1 cellular context compared by ENCODE assay signal in the genomic region with DNA sequence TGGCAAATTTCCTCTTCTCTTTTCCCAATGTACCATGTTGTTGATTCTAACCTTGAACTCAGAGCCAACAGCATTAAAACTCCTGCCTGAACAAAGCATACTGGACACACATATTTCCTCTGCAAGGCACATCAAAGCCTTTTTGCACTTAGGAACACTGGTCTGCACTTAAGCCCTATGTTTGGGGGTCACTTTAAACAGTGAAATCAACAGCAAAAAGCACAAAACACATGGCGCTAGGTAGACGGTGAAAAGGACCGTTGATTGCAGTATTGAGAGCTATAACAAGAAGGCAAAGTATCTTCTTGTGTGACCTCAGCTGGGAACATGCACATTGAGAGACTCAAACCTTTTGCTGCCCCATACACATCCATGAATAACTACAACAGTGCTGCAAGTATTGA.
A peak's percentile ranks its signal among the peaks of the same experiment; 100 is the strongest.
TF ChIP-seq lines count a peak whose summit lies in the region.

No MANE protein-coding gene starts in this region.

TF ChIP-seq in HepG2, 621 proteins besides CTCF, POLR2A, EP300 and RAD21 (continued from another document and continues in another):
- TF ChIP-seq, protein P1, sequence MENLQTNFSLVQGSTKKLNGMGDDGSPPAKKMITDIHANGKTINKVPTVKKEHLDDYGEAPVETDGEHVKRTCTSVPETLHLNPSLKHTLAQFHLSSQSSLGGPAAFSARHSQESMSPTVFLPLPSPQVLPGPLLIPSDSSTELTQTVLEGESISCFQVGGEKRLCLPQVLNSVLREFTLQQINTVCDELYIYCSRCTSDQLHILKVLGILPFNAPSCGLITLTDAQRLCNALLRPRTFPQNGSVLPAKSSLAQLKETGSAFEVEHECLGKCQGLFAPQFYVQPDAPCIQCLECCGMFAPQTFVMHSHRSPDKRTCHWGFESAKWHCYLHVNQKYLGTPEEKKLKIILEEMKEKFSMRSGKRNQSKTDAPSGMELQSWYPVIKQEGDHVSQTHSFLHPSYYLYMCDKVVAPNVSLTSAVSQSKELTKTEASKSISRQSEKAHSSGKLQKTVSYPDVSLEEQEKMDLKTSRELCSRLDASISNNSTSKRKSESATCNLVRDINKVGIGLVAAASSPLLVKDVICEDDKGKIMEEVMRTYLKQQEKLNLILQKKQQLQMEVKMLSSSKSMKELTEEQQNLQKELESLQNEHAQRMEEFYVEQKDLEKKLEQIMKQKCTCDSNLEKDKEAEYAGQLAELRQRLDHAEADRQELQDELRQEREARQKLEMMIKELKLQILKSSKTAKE (CRISPR knock-in tag; IDR thresholded peaks at IDR 0.05; ENCODE audit: borderline replicate concordance), result peak; percentile 86
- peak; percentile 58; the same call in 1 of the 2 replicates for TF ChIP-seq NR2C2 (CRISPR knock-in tag; IDR thresholded peaks at IDR 0.05; ENCODE audit: borderline replicate concordance)
- TF ChIP-seq, protein P2, sequence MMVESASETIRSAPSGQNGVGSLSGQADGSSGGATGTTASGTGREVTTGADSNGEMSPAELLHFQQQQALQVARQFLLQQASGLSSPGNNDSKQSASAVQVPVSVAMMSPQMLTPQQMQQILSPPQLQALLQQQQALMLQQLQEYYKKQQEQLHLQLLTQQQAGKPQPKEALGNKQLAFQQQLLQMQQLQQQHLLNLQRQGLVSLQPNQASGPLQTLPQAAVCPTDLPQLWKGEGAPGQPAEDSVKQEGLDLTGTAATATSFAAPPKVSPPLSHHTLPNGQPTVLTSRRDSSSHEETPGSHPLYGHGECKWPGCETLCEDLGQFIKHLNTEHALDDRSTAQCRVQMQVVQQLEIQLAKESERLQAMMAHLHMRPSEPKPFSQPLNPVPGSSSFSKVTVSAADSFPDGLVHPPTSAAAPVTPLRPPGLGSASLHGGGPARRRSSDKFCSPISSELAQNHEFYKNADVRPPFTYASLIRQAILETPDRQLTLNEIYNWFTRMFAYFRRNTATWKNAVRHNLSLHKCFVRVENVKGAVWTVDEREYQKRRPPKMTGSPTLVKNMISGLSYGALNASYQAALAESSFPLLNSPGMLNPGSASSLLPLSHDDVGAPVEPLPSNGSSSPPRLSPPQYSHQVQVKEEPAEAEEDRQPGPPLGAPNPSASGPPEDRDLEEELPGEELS (CRISPR knock-in tag; IDR thresholded peaks at IDR 0.05), result peak; percentile 98
- TF ChIP-seq JARID2 (CRISPR knock-in tag; IDR thresholded peaks at IDR 0.05; ENCODE audit: insufficient replicate concordance), result no peak
- no peak for TF ChIP-seq DMAP1 (CRISPR knock-in tag; IDR thresholded peaks at IDR 0.05)
- peak; percentile 87 for TF ChIP-seq CREM (IDR thresholded peaks at IDR 0.05)
- TF ChIP-seq CREM (CRISPR knock-in tag; IDR thresholded peaks at IDR 0.05), result no peak
- TF ChIP-seq ZNF550 (CRISPR knock-in tag; IDR thresholded peaks at IDR 0.05; ENCODE audit: borderline replicate concordance), result no peak
- TF ChIP-seq ZNF7 (CRISPR knock-in tag; IDR thresholded peaks at IDR 0.05), result no peak
- TF ChIP-seq CBX2 (IDR thresholded peaks at IDR 0.05; ENCODE audit: low read depth, low read length), result no peak
- no peak for TF ChIP-seq CBX2 (CRISPR knock-in tag; IDR thresholded peaks at IDR 0.05; ENCODE audit: low read depth)
- no peak; the same call in 1 of the 2 replicates for TF ChIP-seq THAP11 (CRISPR knock-in tag; IDR thresholded peaks at IDR 0.05)
- TF ChIP-seq, protein P3, sequence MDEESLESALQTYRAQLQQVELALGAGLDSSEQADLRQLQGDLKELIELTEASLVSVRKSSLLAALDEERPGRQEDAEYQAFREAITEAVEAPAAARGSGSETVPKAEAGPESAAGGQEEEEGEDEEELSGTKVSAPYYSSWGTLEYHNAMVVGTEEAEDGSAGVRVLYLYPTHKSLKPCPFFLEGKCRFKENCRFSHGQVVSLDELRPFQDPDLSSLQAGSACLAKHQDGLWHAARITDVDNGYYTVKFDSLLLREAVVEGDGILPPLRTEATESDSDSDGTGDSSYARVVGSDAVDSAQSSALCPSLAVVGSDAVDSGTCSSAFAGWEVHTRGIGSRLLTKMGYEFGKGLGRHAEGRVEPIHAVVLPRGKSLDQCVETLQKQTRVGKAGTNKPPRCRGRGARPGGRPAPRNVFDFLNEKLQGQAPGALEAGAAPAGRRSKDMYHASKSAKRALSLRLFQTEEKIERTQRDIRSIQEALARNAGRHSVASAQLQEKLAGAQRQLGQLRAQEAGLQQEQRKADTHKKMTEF (CRISPR knock-in tag; IDR thresholded peaks at IDR 0.05), result peak; percentile 75
- TF ChIP-seq ZNF570 (CRISPR knock-in tag; IDR thresholded peaks at IDR 0.05; ENCODE audit: borderline replicate concordance), result no peak
- no peak for TF ChIP-seq HNRNPL (IDR thresholded peaks at IDR 0.05; ENCODE audit: low read depth, low read length)
- TF ChIP-seq ZNF569 (CRISPR knock-in tag; IDR thresholded peaks at IDR 0.05; ENCODE audit: borderline replicate concordance), result no peak
- TF ChIP-seq ZNF878 (CRISPR knock-in tag; IDR thresholded peaks at IDR 0.05), result peak; percentile 50; the same call in 1 of the 2 replicates
- 0 out of 2 replicates have a peak, but pooled peaks have one; percentile 61 for TF ChIP-seq ZNF670 (CRISPR knock-in tag; IDR thresholded peaks at IDR 0.05; ENCODE audit: borderline replicate concordance)
- no peak for TF ChIP-seq SATB2 (CRISPR knock-in tag; IDR thresholded peaks at IDR 0.05)
- TF ChIP-seq NAIF1 (CRISPR knock-in tag; IDR thresholded peaks at IDR 0.05; ENCODE audit: borderline replicate concordance), result no peak
- no peak; the same call in 1 of the 2 replicates for TF ChIP-seq SIX4 (CRISPR knock-in tag; IDR thresholded peaks at IDR 0.05)
- TF ChIP-seq FOXA3 (CRISPR knock-in tag; IDR thresholded peaks at IDR 0.05), result peak; percentile 94
- no peak for TF ChIP-seq DNMT3B (CRISPR knock-in tag; conservative IDR thresholded peaks at IDR 0.05)
- no peak for TF ChIP-seq ZNF468 (CRISPR knock-in tag; IDR thresholded peaks at IDR 0.05)
- TF ChIP-seq GTF3A (CRISPR knock-in tag; conservative IDR thresholded peaks at IDR 0.05), result no peak
- no peak for TF ChIP-seq IKZF1 (IDR thresholded peaks at IDR 0.05)
- TF ChIP-seq MED1 (CRISPR knock-in tag; IDR thresholded peaks at IDR 0.05), result peak; percentile 100
- no peak for TF ChIP-seq MTF1 (CRISPR knock-in tag; IDR thresholded peaks at IDR 0.05)
- 0 out of 2 replicates have a peak, but pooled peaks have one; percentile 19 for TF ChIP-seq YEATS2 (CRISPR knock-in tag; IDR thresholded peaks at IDR 0.05; ENCODE audit: borderline replicate concordance)
- no peak for TF ChIP-seq SNRNP70 (IDR thresholded peaks at IDR 0.05; ENCODE audit: low read depth, low read length)
- TF ChIP-seq, protein P4, sequence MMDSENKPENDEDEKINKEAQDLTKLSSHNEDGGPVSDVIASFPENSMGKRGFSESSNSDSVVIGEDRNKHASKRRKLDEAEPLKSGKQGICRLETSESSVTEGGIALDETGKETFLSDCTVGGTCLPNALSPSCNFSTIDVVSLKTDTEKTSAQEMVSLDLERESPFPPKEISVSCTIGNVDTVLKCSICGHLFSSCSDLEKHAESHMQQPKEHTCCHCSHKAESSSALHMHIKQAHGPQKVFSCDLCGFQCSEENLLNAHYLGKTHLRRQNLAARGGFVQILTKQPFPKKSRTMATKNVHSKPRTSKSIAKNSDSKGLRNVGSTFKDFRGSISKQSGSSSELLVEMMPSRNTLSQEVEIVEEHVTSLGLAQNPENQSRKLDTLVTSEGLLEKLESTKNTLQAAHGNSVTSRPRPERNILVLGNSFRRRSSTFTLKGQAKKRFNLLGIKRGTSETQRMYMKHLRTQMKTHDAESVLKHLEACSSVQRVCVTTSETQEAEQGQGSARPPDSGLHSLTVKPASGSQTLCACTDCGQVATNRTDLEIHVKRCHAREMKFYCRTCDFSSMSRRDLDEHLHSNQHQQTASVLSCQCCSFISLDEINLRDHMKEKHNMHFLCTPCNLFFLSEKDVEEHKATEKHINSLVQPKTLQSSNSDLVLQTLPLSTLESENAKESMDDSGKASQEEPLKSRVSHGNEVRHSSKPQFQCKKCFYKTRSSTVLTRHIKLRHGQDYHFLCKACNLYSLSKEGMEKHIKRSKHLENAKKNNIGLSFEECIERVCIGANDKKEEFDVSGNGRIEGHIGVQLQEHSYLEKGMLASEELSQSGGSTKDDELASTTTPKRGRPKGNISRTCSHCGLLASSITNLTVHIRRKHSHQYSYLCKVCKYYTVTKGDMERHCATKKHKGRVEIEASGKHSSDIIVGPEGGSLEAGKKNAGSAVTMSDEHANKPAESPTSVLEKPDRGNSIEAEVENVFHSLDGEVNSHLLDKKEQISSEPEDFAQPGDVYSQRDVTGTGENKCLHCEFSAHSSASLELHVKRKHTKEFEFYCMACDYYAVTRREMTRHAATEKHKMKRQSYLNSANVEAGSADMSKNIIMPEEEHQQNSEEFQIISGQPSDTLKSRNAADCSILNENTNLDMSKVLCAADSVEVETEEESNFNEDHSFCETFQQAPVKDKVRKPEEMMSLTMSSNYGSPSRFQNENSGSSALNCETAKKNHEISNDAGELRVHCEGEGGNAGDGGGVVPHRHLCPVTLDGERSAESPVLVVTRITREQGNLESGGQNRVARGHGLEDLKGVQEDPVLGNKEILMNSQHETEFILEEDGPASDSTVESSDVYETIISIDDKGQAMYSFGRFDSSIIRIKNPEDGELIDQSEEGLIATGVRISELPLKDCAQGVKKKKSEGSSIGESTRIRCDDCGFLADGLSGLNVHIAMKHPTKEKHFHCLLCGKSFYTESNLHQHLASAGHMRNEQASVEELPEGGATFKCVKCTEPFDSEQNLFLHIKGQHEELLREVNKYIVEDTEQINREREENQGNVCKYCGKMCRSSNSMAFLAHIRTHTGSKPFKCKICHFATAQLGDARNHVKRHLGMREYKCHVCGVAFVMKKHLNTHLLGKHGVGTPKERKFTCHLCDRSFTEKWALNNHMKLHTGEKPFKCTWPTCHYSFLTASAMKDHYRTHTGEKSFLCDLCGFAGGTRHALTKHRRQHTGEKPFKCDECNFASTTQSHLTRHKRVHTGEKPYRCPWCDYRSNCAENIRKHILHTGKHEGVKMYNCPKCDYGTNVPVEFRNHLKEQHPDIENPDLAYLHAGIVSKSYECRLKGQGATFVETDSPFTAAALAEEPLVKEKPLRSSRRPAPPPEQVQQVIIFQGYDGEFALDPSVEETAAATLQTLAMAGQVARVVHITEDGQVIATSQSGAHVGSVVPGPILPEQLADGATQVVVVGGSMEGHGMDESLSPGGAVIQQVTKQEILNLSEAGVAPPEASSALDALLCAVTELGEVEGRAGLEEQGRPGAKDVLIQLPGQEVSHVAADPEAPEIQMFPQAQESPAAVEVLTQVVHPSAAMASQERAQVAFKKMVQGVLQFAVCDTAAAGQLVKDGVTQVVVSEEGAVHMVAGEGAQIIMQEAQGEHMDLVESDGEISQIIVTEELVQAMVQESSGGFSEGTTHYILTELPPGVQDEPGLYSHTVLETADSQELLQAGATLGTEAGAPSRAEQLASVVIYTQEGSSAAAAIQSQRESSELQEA (CRISPR knock-in tag; IDR thresholded peaks at IDR 0.05; ENCODE audit: not compliant biosample characterization), result no peak
- no peak for TF ChIP-seq ZNF232 (CRISPR knock-in tag; IDR thresholded peaks at IDR 0.05; ENCODE audit: borderline replicate concordance)
- no peak for TF ChIP-seq KLF9 (CRISPR knock-in tag; IDR thresholded peaks at IDR 0.05; ENCODE audit: low read depth)
- no peak for TF ChIP-seq RAD51 (IDR thresholded peaks at IDR 0.05; ENCODE audit: borderline replicate concordance)
- no peak for TF ChIP-seq ZNF776 (CRISPR knock-in tag; IDR thresholded peaks at IDR 0.05)
- TF ChIP-seq ZFP82 (CRISPR knock-in tag; IDR thresholded peaks at IDR 0.05; ENCODE audit: borderline replicate concordance), result no peak
- no peak for TF ChIP-seq GLI4 (CRISPR knock-in tag; IDR thresholded peaks at IDR 0.05; ENCODE audit: borderline replicate concordance)
- TF ChIP-seq ZSCAN20 (CRISPR knock-in tag; IDR thresholded peaks at IDR 0.05; ENCODE audit: borderline replicate concordance), result no peak
- TF ChIP-seq ZNF343 (CRISPR knock-in tag; IDR thresholded peaks at IDR 0.05), result no peak
- TF ChIP-seq CBX1 (IDR thresholded peaks at IDR 0.05; ENCODE audit: low read depth), result no peak
- TF ChIP-seq ZNF44 (CRISPR knock-in tag; IDR thresholded peaks at IDR 0.05), result no peak
- peak; percentile 84; the same call in 1 of the 2 replicates for TF ChIP-seq MIER3 (CRISPR knock-in tag; IDR thresholded peaks at IDR 0.05; ENCODE audit: borderline replicate concordance)
- no peak for TF ChIP-seq ZNF883 (CRISPR knock-in tag; IDR thresholded peaks at IDR 0.05; ENCODE audit: not compliant biosample characterization)
- 0 out of 2 replicates have a peak, but pooled peaks have one; percentile 65 for TF ChIP-seq ZNF335 (CRISPR knock-in tag; IDR thresholded peaks at IDR 0.05)
- TF ChIP-seq ZBTB21 (CRISPR knock-in tag; IDR thresholded peaks at IDR 0.05), result no peak
- TF ChIP-seq, protein P5, sequence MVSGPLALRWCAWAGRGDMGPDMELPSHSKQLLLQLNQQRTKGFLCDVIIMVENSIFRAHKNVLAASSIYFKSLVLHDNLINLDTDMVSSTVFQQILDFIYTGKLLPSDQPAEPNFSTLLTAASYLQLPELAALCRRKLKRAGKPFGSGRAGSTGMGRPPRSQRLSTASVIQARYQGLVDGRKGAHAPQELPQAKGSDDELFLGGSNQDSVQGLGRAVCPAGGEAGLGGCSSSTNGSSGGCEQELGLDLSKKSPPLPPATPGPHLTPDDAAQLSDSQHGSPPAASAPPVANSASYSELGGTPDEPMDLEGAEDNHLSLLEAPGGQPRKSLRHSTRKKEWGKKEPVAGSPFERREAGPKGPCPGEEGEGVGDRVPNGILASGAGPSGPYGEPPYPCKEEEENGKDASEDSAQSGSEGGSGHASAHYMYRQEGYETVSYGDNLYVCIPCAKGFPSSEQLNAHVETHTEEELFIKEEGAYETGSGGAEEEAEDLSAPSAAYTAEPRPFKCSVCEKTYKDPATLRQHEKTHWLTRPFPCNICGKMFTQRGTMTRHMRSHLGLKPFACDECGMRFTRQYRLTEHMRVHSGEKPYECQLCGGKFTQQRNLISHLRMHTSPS (CRISPR knock-in tag; IDR thresholded peaks at IDR 0.05; ENCODE audit: low read depth), result peak; percentile 33
- TF ChIP-seq ZNF224 (CRISPR knock-in tag; IDR thresholded peaks at IDR 0.05), result no peak
- TF ChIP-seq, protein P6, sequence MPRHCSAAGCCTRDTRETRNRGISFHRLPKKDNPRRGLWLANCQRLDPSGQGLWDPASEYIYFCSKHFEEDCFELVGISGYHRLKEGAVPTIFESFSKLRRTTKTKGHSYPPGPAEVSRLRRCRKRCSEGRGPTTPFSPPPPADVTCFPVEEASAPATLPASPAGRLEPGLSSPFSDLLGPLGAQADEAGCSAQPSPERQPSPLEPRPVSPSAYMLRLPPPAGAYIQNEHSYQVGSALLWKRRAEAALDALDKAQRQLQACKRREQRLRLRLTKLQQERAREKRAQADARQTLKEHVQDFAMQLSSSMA (CRISPR knock-in tag; IDR thresholded peaks at IDR 0.05), result no peak
- TF ChIP-seq, protein P7, sequence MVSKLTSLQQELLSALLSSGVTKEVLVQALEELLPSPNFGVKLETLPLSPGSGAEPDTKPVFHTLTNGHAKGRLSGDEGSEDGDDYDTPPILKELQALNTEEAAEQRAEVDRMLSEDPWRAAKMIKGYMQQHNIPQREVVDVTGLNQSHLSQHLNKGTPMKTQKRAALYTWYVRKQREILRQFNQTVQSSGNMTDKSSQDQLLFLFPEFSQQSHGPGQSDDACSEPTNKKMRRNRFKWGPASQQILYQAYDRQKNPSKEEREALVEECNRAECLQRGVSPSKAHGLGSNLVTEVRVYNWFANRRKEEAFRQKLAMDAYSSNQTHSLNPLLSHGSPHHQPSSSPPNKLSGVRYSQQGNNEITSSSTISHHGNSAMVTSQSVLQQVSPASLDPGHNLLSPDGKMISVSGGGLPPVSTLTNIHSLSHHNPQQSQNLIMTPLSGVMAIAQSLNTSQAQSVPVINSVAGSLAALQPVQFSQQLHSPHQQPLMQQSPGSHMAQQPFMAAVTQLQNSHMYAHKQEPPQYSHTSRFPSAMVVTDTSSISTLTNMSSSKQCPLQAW (CRISPR knock-in tag; IDR thresholded peaks at IDR 0.05), result peak; percentile 92
